In the genomic region with DNA sequence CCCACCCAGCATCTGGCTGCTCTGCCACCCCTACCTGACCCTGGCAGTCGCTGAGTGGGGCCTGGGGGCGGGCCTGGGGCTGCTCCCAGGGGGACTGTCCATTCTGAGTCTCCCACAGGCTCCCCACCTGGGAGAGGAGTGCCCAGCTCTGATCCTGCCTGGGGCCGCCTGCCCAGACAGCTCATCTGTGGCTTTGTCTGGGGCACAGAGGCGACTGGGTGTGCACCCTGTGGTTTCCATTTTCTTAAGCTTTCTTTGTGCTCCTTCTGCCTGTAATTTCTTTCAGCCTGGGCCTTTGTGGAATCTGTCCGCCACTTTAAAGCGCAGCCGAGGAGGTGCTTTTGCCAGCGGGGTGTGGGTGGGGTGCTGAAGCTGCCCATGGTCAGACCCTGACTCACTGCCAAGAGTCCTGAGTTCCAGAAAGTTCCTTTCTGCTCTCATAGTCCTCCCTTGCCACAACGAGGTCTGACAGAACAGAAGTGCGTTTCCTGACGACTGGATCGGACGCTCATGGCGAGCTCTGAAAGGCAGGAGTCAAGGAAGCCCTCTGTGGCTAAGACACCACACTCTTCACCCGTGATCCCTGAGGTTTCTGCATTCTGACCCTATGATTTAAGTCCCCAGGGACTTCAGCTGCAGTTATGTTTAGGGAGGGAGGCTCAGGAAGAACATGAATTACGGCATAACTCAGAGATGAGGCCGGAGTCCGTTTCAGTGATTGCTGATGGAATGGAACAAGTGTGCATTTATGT, we compare ENCODE assay signal across 8 cellular contexts.
DNase-seq lines count a peak whose midpoint lies in the region; ATAC-seq and TF ChIP-seq lines count a peak whose summit lies in the region.

No MANE protein-coding gene starts in this region.

- ATAC-seq in RWPE2 (ENCODE audit: low read depth) (peak; percentile 80), HG02610 (IDR thresholded peaks at IDR 0.05; ENCODE audit: unreplicated experiment) (no peak)

- peaks cover 22% of the 10 kb centered on the region for H3K4me1 ChIP-seq in RWPE2 (ENCODE audit: insufficient read depth, poor library complexity, severe bottlenecking)
- peaks cover 47% of the 10 kb centered on the region for H3K4me1 ChIP-seq in fibroblast of lung (ENCODE audit: control insufficient read depth, extremely low read depth, insufficient read depth, low read length)
- peaks cover 31% of the 10 kb centered on the region for H3K4me1 ChIP-seq in prostate gland (replicated peaks)

- intact Hi-C loops in prostate gland (cut with DNase I) = no loop called here

- H3K36me3 ChIP-seq in RWPE2 (ENCODE audit: low read depth) (peaks cover 7% of the 10 kb centered on the region; the same call in 1 of the 2 replicates), fibroblast of lung (ENCODE audit: control insufficient read depth, insufficient read depth, low read length) (peaks cover 10% of the 10 kb centered on the region), prostate gland (no peaks in the 10 kb centered on the region)

- no peaks in the 10 kb centered on the region for H3K9me3 ChIP-seq in RWPE2 (ENCODE audit: severe bottlenecking)
- no peaks in the 10 kb centered on the region for H3K9me3 ChIP-seq in fibroblast of lung (ENCODE audit: control insufficient read depth, insufficient read depth, low read depth, low read length)
- no peaks in the 10 kb centered on the region for H3K9me3 ChIP-seq in prostate gland

- H3K27ac ChIP-seq in RWPE2 (ENCODE audit: poor library complexity, severe bottlenecking) = peak overlapping the region; percentile 94
- peak overlapping the region; percentile 74 for H3K27ac ChIP-seq in fibroblast of lung (ENCODE audit: insufficient read depth, low read length)
- H3K27ac ChIP-seq in prostate gland = peak overlapping the region; percentile 77

- H3K27me3 ChIP-seq in RWPE2 (ENCODE audit: insufficient read depth, poor library complexity, severe bottlenecking) = no peaks in the 10 kb centered on the region
- H3K27me3 ChIP-seq in fibroblast of lung (ENCODE audit: control insufficient read depth, insufficient read depth, low read length) = no peaks in the 10 kb centered on the region
- H3K27me3 ChIP-seq in prostate gland (replicated peaks; ENCODE audit: insufficient read depth) = no peaks in the 10 kb centered on the region

- H3K9ac ChIP-seq in fibroblast of lung (ENCODE audit: insufficient read depth, low read length) = peak overlapping the region; percentile 52

- WGBS in prostate gland = 32% methylated on average over 18 of the region's 18 CpGs

- TF ChIP-seq POLR2A in prostate gland (IDR thresholded peaks at IDR 0.05) = no peak

- H3K79me2 ChIP-seq in fibroblast of lung (ENCODE audit: control insufficient read depth, insufficient read depth, low read length) = no peaks in the 10 kb centered on the region

- TF ChIP-seq CTCF in RWPE2 (IDR thresholded peaks at IDR 0.05; ENCODE audit: poor library complexity, severe bottlenecking) = no peak
- no peak for TF ChIP-seq CTCF in fibroblast of lung (conservative IDR thresholded peaks at IDR 0.05 in 1 of 2, IDR thresholded peaks at IDR 0.05 in 1 of 2; ENCODE audit: low read depth in 1 of 2, low read length in 2 of 2)
- no peak for TF ChIP-seq CTCF in prostate gland (IDR thresholded peaks at IDR 0.05)

- DNase-seq in Daoy (ENCODE audit: low read depth) (peak; percentile 93), RWPE2 (ENCODE audit: low spot score) (no peak), fibroblast of lung (ENCODE audit: low read depth in 2 of 2) (peak; percentile 84 to 98), prostate gland (ENCODE audit: low spot score) (no peak), superior temporal gyrus (ENCODE audit: extremely low spot score) (no peak), hippocampal formation (lab: John Stamatoyannopoulos, UW) (no peak)
- DNase-seq in activated naive CD4-positive, alpha-beta T cell (lab: John Stamatoyannopoulos, UW) = no peak

- H2AFZ ChIP-seq in fibroblast of lung (ENCODE audit: low read length) = no peak overlapping the region

- H4K20me1 ChIP-seq in fibroblast of lung (ENCODE audit: control insufficient read depth, extremely low read depth, insufficient read depth, low read length) = no peaks in the 10 kb centered on the region

- H3K4me2 ChIP-seq in fibroblast of lung (ENCODE audit: extremely low read depth, insufficient read depth, low read length) = peak overlapping the region; percentile 21

- H3K4me3 ChIP-seq in RWPE2 (ENCODE audit: severe bottlenecking) (no peak overlapping the region), fibroblast of lung (replicated peaks in 1 of 4; ENCODE audit: control extremely low read depth in 1 of 4, insufficient read depth in 1 of 4, low read depth in 3 of 4, low read length in 4 of 4) (no peak overlapping the region), prostate gland (no peak overlapping the region)

Comparison
In these comparisons a context has a peak if more than half of its experiments do, and no peak if none do; other contexts are left out.
1. DNase-seq: peak in Daoy (single experiment) and fibroblast of lung (2 of 2); none in RWPE2 (single experiment), prostate gland (single experiment), superior temporal gyrus (single experiment), hippocampal formation (0 of 2) and activated naive CD4-positive, alpha-beta T cell (0 of 4).
2. Peak in every context shown above with its lines, with median percentiles within 50 percentile points of each other: H3K27ac ChIP-seq.